22 cellular contexts compared by ENCODE assay signal in genomic region chr11:62141111-62142042, GRCh38. TPM values are rescaled to one million over a fixed set of nuclear protein-coding genes. Genes with fewer than 3 reads are reported as not detected.
DNase-seq lines count a peak whose midpoint lies in the region; ATAC-seq and TF ChIP-seq lines count a peak whose summit lies in the region.
"Had no signal": no experiment of that assay in that cellular context is flagged by ENCODE, and none has a peak within 500 bp of the region (broad histone marks: within the 10 kb centered on the region; RNA-seq: fewer than 3 reads in every experiment).

No MANE protein-coding gene starts in this region.

- H3K27me3 Mint-ChIP-seq in chondrocyte (ENCODE audit: low read depth) (no peaks in the 10 kb centered on the region), type B pancreatic cell (no peaks in the 10 kb centered on the region)

- no peak overlapping the region for H2BK120ac ChIP-seq in neuronal stem cell (ENCODE audit: low read depth, low read length)

- no peak overlapping the region for H2BK12ac ChIP-seq in neuronal stem cell (ENCODE audit: low read length)

- no peaks in the 10 kb centered on the region for H3F3A ChIP-seq in smooth muscle cell (ENCODE audit: low read depth)

- no peak overlapping the region for H2AK5ac ChIP-seq in neuronal stem cell (ENCODE audit: low read depth, low read length)

- no peaks in the 10 kb centered on the region for H3K9me3 ChIP-seq in heart right ventricle
- no peaks in the 10 kb centered on the region for H3K9me3 ChIP-seq in neuronal stem cell (replicated peaks in 1 of 2; ENCODE audit: control insufficient read depth in 2 of 2, insufficient read depth in 1 of 2, low read depth in 1 of 2, low read length in 2 of 2)
- no peaks in the 10 kb centered on the region for H3K9me3 ChIP-seq in smooth muscle cell (replicated peaks; ENCODE audit: low read depth)
- H3K9me3 ChIP-seq: BE2C had no signal

- no peak overlapping the region for H3K27ac Mint-ChIP-seq in chondrocyte (ENCODE audit: unreplicated experiment)
- no peak overlapping the region for H3K27ac Mint-ChIP-seq in type B pancreatic cell
- H3K27ac Mint-ChIP-seq: CD8-positive, alpha-beta T cell; HFFc6 had no signal

- no peaks in the 10 kb centered on the region for H3K27me3 ChIP-seq in heart right ventricle
- no peaks in the 10 kb centered on the region for H3K27me3 ChIP-seq in neuronal stem cell (ENCODE audit: control insufficient read depth in 3 of 3, insufficient read depth in 3 of 3, low read depth in 1 of 3, low read length in 3 of 3)
- no peaks in the 10 kb centered on the region for H3K27me3 ChIP-seq in smooth muscle cell (ENCODE audit: low read depth)
- H3K27me3 ChIP-seq: BE2C had no signal

- WGBS in heart right ventricle, 2 donors, result 88 to 89% methylated on average over 22 of the region's 22 CpGs
- WGBS in neuronal stem cell (ENCODE audit: extremely low coverage in 2 of 2, insufficient read length in 2 of 2, insufficient replicate concordance in 1 of 2), 2 donors, result no CpG with 5 or more reads among the region's 22 CpGs
- WGBS in smooth muscle cell (ENCODE audit: low lambda C conversion rate), result 92% methylated on average over 21 of the region's 22 CpGs

- no peak for TF ChIP-seq CTCF in heart right ventricle (IDR thresholded peaks at IDR 0.05)
- TF ChIP-seq CTCF in chondrocyte (IDR thresholded peaks at IDR 0.05), result no peak
- TF ChIP-seq CTCF in type B pancreatic cell (conservative IDR thresholded peaks at IDR 0.05), result no peak
- no peak for TF ChIP-seq CTCF in smooth muscle cell (IDR thresholded peaks at IDR 0.05; ENCODE audit: borderline replicate concordance, insufficient read depth, poor library complexity, severe bottlenecking)

- H2BK5ac ChIP-seq in neuronal stem cell (ENCODE audit: low read length), result no peak overlapping the region

- no peak overlapping the region for H2AFZ ChIP-seq in neuronal stem cell (ENCODE audit: low read length)
- H2AFZ ChIP-seq in smooth muscle cell (ENCODE audit: low read depth), result no peak overlapping the region

- no peak overlapping the region for H4K91ac ChIP-seq in neuronal stem cell (ENCODE audit: low read depth, low read length, poor library complexity)

- peak; percentile 19 for DNase-seq in Right ventricle myocardium superior
- no peak for DNase-seq in heart right ventricle
- peak; percentile 77 for DNase-seq in chondrocyte (ENCODE audit: low spot score)
- DNase-seq in neuronal stem cell (ENCODE audit: low spot score), result no peak
- DNase-seq in type B pancreatic cell (ENCODE audit: extremely low spot score, unreplicated experiment), result peak; percentile 63
- DNase-seq in smooth muscle cell (lab: John Stamatoyannopoulos, UW; ENCODE audit: unreplicated experiment), result no peak
- DNase-seq in dedifferentiated amniotic fluid mesenchymal stem cell (ENCODE audit: extremely low spot score), result no peak
- DNase-seq: BE2C, DND-41, GF-D8, GOT3, HFFc6, KG1, NCI-H1092, NCI-H187, NCI-H2171, NCI-H446 treated with DMSO at 0.1 percent for 48 hours, NCI-H748 treated with DMSO at 0.1 percent for 48 hours, PC-3 had no signal

- H3K4me2 ChIP-seq in neuronal stem cell (ENCODE audit: insufficient read depth, low read length, poor library complexity, severe bottlenecking) (no peak overlapping the region), smooth muscle cell (no peak overlapping the region)

- H3K79me2 ChIP-seq in smooth muscle cell (ENCODE audit: low read depth), result no peaks in the 10 kb centered on the region

- H3K4me1 Mint-ChIP-seq in chondrocyte (ENCODE audit: low read depth) (no peaks in the 10 kb centered on the region), type B pancreatic cell (ENCODE audit: unreplicated experiment) (no peaks in the 10 kb centered on the region)

- H3K14ac ChIP-seq in neuronal stem cell (ENCODE audit: low read length), result no peak overlapping the region

- H2BK15ac ChIP-seq in neuronal stem cell (ENCODE audit: low read length), result no peak overlapping the region

- H3K4me3 Mint-ChIP-seq in chondrocyte (ENCODE audit: unreplicated experiment) (no peak overlapping the region), type B pancreatic cell (no peak overlapping the region)
- H3K4me3 Mint-ChIP-seq: CD8-positive, alpha-beta T cell; HFFc6 had no signal

- peaks cover 5% of the 10 kb centered on the region for H3K79me1 ChIP-seq in neuronal stem cell (ENCODE audit: low read depth, low read length)

- peak overlapping the region; percentile 0 for H3K9ac ChIP-seq in neuronal stem cell (ENCODE audit: low read depth, low read length, poor library complexity)
- no peak overlapping the region for H3K9ac ChIP-seq in smooth muscle cell (ENCODE audit: low read depth)

- no peak overlapping the region for H4K8ac ChIP-seq in neuronal stem cell (ENCODE audit: low read depth, low read length)

- H3K4me1 ChIP-seq in heart right ventricle, result peaks cover 0 to 3% (median 0%) of the 10 kb centered on the region in 9 donors
- no peaks in the 10 kb centered on the region for H3K4me1 ChIP-seq in neuronal stem cell (ENCODE audit: control insufficient read depth in 2 of 2, insufficient read depth in 1 of 2, low read depth in 1 of 2, low read length in 2 of 2)
- no peaks in the 10 kb centered on the region for H3K4me1 ChIP-seq in smooth muscle cell (ENCODE audit: low read depth)
- H3K4me1 ChIP-seq: BE2C had no signal

- H3K23ac ChIP-seq in neuronal stem cell (ENCODE audit: low read depth, low read length, poor library complexity), result peak overlapping the region; percentile 12

- H3K27ac ChIP-seq in heart right ventricle (no peak overlapping the region), neuronal stem cell (replicated peaks; ENCODE audit: low read length) (no peak overlapping the region), smooth muscle cell (ENCODE audit: low read depth) (no peak overlapping the region)

- peaks cover 0 to 93% (median 16%) of the 10 kb centered on the region in 9 donors for H3K36me3 ChIP-seq in heart right ventricle
- H3K36me3 ChIP-seq in neuronal stem cell (replicated peaks in 1 of 2; ENCODE audit: control insufficient read depth in 2 of 2, insufficient read depth in 2 of 2, low read length in 2 of 2), result peaks cover 77 to 99% of the 10 kb centered on the region in 2 donors
- no peaks in the 10 kb centered on the region for H3K36me3 ChIP-seq in smooth muscle cell (ENCODE audit: low read depth)

- no peaks in the 10 kb centered on the region for H4K20me1 ChIP-seq in smooth muscle cell (ENCODE audit: low read depth)

- H3K9me3 Mint-ChIP-seq in chondrocyte (ENCODE audit: low read depth), result no peaks in the 10 kb centered on the region
- no peaks in the 10 kb centered on the region for H3K9me3 Mint-ChIP-seq in type B pancreatic cell
- H3K9me3 Mint-ChIP-seq: CD8-positive, alpha-beta T cell; HFFc6 had no signal

- ATAC-seq in Right ventricle myocardium superior (ENCODE audit: poor library complexity) (no peak), heart right ventricle (no peak)
- ATAC-seq: CD8-positive, alpha-beta T cell; PC-3 had no signal

- H3K36me3 Mint-ChIP-seq in chondrocyte (ENCODE audit: low read depth), result peaks cover 8% of the 10 kb centered on the region
- peaks cover 2% of the 10 kb centered on the region for H3K36me3 Mint-ChIP-seq in type B pancreatic cell

- H3K4ac ChIP-seq in neuronal stem cell (ENCODE audit: low read length), result no peak overlapping the region

- H3K4me3 ChIP-seq in heart right ventricle, result no peak overlapping the region
- H3K4me3 ChIP-seq in neuronal stem cell (ENCODE audit: low read length in 2 of 2), result no peak overlapping the region
- no peak overlapping the region for H3K4me3 ChIP-seq in smooth muscle cell

- peak overlapping the region; percentile 21 for H3K18ac ChIP-seq in neuronal stem cell (ENCODE audit: low read length)

- intact Hi-C loops in Right ventricle myocardium superior (cut with DNase I), result no loop called here
- intact Hi-C loops in heart right ventricle (cut with DNase I), result no loop called here

RNA-seq across cellular contexts. Expression of gene INCENP, which starts 17.6 kb away (rescaled TPM):
- total RNA-seq in Right ventricle myocardium superior (10.3 TPM), heart right ventricle (10 to 100 TPM in 8 of 10 donors, 1 to 10 TPM in 2; 8.2 to 20.0 (median 13.4) TPM), chondrocyte (21.6 to 24.6 TPM (median 22.4 TPM) in 3 replicates), type B pancreatic cell (ENCODE audit: low replicate concordance) (38.8 and 96.7 TPM in 2 replicates), smooth muscle cell (16.0 and 25.7 TPM in 2 replicates)
- polyA plus RNA-seq in heart right ventricle (1 to 10 TPM; 2.1 to 2.7 TPM), smooth muscle cell (2.3 and 4.1 TPM in 2 replicates)
- polyA plus RNA-seq in neuronal stem cell (2013, experiment 1 of 2), result 57.5 TPM
- 59.1 TPM for polyA plus RNA-seq in neuronal stem cell (2013, experiment 2 of 2)

RNA-seq across cellular contexts. Expression of gene SCGB1D1, which starts 48.6 kb away (rescaled TPM):
- total RNA-seq in Right ventricle myocardium superior, result not detected
- not detected for total RNA-seq in heart right ventricle
- not detected for polyA plus RNA-seq in heart right ventricle
- total RNA-seq in chondrocyte, result not detected in 3 replicates
- polyA plus RNA-seq in neuronal stem cell (2013, experiment 1 of 2), result not detected
- not detected for polyA plus RNA-seq in neuronal stem cell (2013, experiment 2 of 2)
- not detected in 2 replicates for total RNA-seq in type B pancreatic cell (ENCODE audit: low replicate concordance)
- total RNA-seq in smooth muscle cell, result not detected in 2 replicates
- not detected in 2 replicates for polyA plus RNA-seq in smooth muscle cell
- total RNA-seq: CD8-positive, alpha-beta T cell; HFFc6; M059J; PC-3 had no signal
- polyA plus RNA-seq: AG04450 had no signal

Comparison
In these comparisons a context has a peak if more than half of its experiments do, and no peak if none do; other contexts are left out.
1. DNase-seq: peak in Right ventricle myocardium superior (single experiment), chondrocyte (single experiment) and type B pancreatic cell (single experiment); none in heart right ventricle (0 of 2), neuronal stem cell (single experiment), smooth muscle cell (single experiment) and dedifferentiated amniotic fluid mesenchymal stem cell (single experiment).